In the genomic region with DNA sequence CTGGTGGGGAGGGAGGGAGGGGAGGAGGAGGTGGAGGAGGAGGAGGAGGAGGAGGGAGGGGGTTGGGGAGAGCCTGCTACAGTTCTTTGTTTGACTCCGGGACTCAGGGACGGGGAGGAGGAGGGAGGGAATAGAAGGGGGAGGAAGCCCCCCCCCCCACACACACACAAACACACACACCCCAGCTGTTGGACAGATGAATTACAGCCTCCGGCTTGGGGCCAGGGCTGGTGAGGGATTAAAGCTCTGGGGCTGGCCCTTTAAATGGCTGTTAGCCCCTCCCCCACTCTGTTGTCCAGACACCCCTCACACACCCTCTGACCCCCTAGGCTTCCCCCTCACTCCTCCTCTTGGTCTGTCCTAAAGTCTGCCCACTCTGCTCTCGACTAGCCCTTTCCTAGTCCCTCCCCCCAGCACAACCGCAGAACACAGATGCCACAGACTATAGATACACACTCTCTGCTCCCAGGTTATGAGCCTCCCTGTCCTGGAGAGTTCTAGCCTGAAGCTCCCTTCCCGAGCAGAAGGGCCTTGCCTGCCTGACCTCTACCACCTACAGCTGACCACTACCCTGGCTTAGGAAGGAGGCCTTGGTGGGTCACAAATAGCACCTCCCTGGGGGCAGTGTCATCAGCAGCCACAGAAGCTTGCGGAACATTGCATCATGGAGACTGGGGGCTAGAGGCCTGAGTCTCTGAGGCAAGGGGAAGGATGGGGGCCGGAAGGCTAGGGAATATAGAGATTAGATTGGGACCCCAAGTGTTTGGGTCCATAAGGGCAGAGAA, we compare ENCODE assay signal across 9 cellular contexts. TPM values are rescaled to one million over a fixed set of nuclear protein-coding genes. Genes with fewer than 3 reads are reported as not detected.
DNase-seq lines count a peak whose midpoint lies in the region; ATAC-seq and TF ChIP-seq lines count a peak whose summit lies in the region.
"Had no signal": no experiment of that assay in that cellular context is flagged by ENCODE, and none has a peak within 500 bp of the region (broad histone marks: within the 10 kb centered on the region; RNA-seq: fewer than 3 reads in every experiment).

No MANE protein-coding gene starts in this region.

- intact Hi-C loops in gastrocnemius medialis (cut with DNase I; ENCODE audit: low total_unique reads) = loop anchor here (5.0 to 10.0 kb wide), 3 partner anchors 279 to 824 kb away; partner anchors contain the start of genes ACADVL, ALOXE3, DLG4 and RNASEK

- POLR2A ChIA-PET in activated naive CD8-positive, alpha-beta T cell treated with anti-CD3 and anti-CD28 coated beads, Interleukin-2, amount 10 ng/mL, durations not matched to agents 7 days and 5 days (lab: Charles Lee) = interaction anchor here (2.0 to 2.7 kb wide), 3 partner anchors 12 to 151 kb away, joined by 6 to 11 read pairs (median 7); partner anchors contain the start of genes NAA38 and TP53

- H3K4me3 ChIP-seq in gastrocnemius medialis = peak overlapping the region in 3 of 4 donors; percentile 16 to 23 (median 20)

- in situ Hi-C loops in gastrocnemius medialis (cut with MboI; ENCODE audit: low sequenced_read_pairs in 4 of 4) = no loop called here

- H3K27me3 ChIP-seq in gastrocnemius medialis = no peaks in the 10 kb centered on the region
- H3K27me3 ChIP-seq: foreskin keratinocyte had no signal

- no peaks in the 10 kb centered on the region for H3K36me3 Mint-ChIP-seq in activated naive CD8-positive, alpha-beta T cell treated with anti-CD3 and anti-CD28 coated beads, Interleukin-2, amount 10 ng/mL, durations not matched to agents 7 days and 5 days

- no peak for TF ChIP-seq POLR2A in gastrocnemius medialis (IDR thresholded peaks at IDR 0.05)

- H3K27ac ChIP-seq in gastrocnemius medialis = peak overlapping the region; percentile 97 to 100 (median 100)
- H3K27ac ChIP-seq: foreskin keratinocyte had no signal

- H3K9me3 Mint-ChIP-seq in activated naive CD8-positive, alpha-beta T cell treated with anti-CD3 and anti-CD28 coated beads, Interleukin-2, amount 10 ng/mL, durations not matched to agents 7 days and 5 days = no peaks in the 10 kb centered on the region

- no peaks in the 10 kb centered on the region for H3K27me3 Mint-ChIP-seq in activated naive CD8-positive, alpha-beta T cell treated with anti-CD3 and anti-CD28 coated beads, Interleukin-2, amount 10 ng/mL, durations not matched to agents 7 days and 5 days

- no peaks in the 10 kb centered on the region for H3K9me3 ChIP-seq in gastrocnemius medialis

- peak overlapping the region; percentile 70 for H3K4me3 Mint-ChIP-seq in activated naive CD8-positive, alpha-beta T cell treated with anti-CD3 and anti-CD28 coated beads, Interleukin-2, amount 10 ng/mL, durations not matched to agents 7 days and 5 days

- H3K4me1 ChIP-seq in gastrocnemius medialis = peaks cover 48 to 53% of the 10 kb centered on the region in 2 donors

- no peak for TF ChIP-seq CTCF in gastrocnemius medialis (IDR thresholded peaks at IDR 0.05 in 4 of 5, conservative IDR thresholded peaks at IDR 0.05 in 1 of 5)

- no peak for ATAC-seq in activated naive CD8-positive, alpha-beta T cell treated with anti-CD3 and anti-CD28 coated beads, Interleukin-2, amount 10 ng/mL, durations not matched to agents 7 days and 5 days (ENCODE audit: low read depth)
- ATAC-seq in gastrocnemius medialis (no peak), HG02623 (IDR thresholded peaks at IDR 0.05; ENCODE audit: unreplicated experiment) (no peak)
- ATAC-seq: foreskin keratinocyte had no signal

- peaks cover 51% of the 10 kb centered on the region for H3K4me1 Mint-ChIP-seq in activated naive CD8-positive, alpha-beta T cell treated with anti-CD3 and anti-CD28 coated beads, Interleukin-2, amount 10 ng/mL, durations not matched to agents 7 days and 5 days

- DNase-seq in activated effector memory CD4-positive, alpha-beta T cell treated with anti-CD3 and anti-CD28 coated beads, Interleukin-2, amount 50 U/mL, for 16 hours = peak; percentile 62
- no peak for DNase-seq in activated effector memory CD4-positive, alpha-beta T cell treated with Interleukin-2 at 50 U/mL for 16 hours
- DNase-seq in NCI-H2227 treated with DMSO at 0.1 percent for 48 hours (lab: John Stamatoyannopoulos, UW) (peak; percentile 53), hepatic stellate cell (ENCODE audit: low spot score) (peak; percentile 58), gastrocnemius medialis (peak in 1 of 2 donors; percentile 64), occipital lobe (lab: John Stamatoyannopoulos, UW) (no peak)
- DNase-seq in activated naive CD8-positive, alpha-beta T cell treated with anti-CD3 and anti-CD28 coated beads, Interleukin-2, amount 10 ng/mL, durations not matched to agents 7 days and 5 days = peak; percentile 55

- H3K36me3 ChIP-seq in gastrocnemius medialis = no peaks in the 10 kb centered on the region

- H3K27ac Mint-ChIP-seq in activated naive CD8-positive, alpha-beta T cell treated with anti-CD3 and anti-CD28 coated beads, Interleukin-2, amount 10 ng/mL, durations not matched to agents 7 days and 5 days = peak overlapping the region; percentile 71

RNA-seq across cellular contexts. Expression of gene KDM6B, which starts 4.5 kb away (rescaled TPM):
- 10 to 100 TPM; 43.4 to 50.9 TPM for total RNA-seq in activated naive CD8-positive, alpha-beta T cell treated with anti-CD3 and anti-CD28 coated beads, Interleukin-2, amount 10 ng/mL, durations not matched to agents 7 days and 5 days
- 1 to 10 TPM; 1.9 to 8.2 (median 4.4) TPM for total RNA-seq in gastrocnemius medialis
- 16.4 TPM for total RNA-seq in occipital lobe

RNA-seq across cellular contexts. Expression of gene TMEM88, which starts 16.4 kb away (rescaled TPM):
- total RNA-seq in activated naive CD8-positive, alpha-beta T cell treated with anti-CD3 and anti-CD28 coated beads, Interleukin-2, amount 10 ng/mL, durations not matched to agents 7 days and 5 days = 1 to 10 TPM; 2.9 to 3.7 TPM
- total RNA-seq in gastrocnemius medialis (10 to 100 TPM; 18.8 to 56.8 (median 27.9) TPM), occipital lobe (1.2 TPM)

RNA-seq across cellular contexts. Expression of gene NAA38, which starts 18.9 kb away (rescaled TPM):
- 10 to 100 TPM; 62.1 to 71.7 TPM for total RNA-seq in activated naive CD8-positive, alpha-beta T cell treated with anti-CD3 and anti-CD28 coated beads, Interleukin-2, amount 10 ng/mL, durations not matched to agents 7 days and 5 days
- total RNA-seq in gastrocnemius medialis = 100 to 1,000 TPM in 2 of 4 donors, 10 to 100 TPM in 2; 57.4 to 133 (median 96.6) TPM
- total RNA-seq in occipital lobe = 20.1 TPM

RNA-seq across cellular contexts. Expression of gene CYB5D1, which starts 19.3 kb away (rescaled TPM):
- 1 to 10 TPM; 7.3 to 7.9 TPM for total RNA-seq in activated naive CD8-positive, alpha-beta T cell treated with anti-CD3 and anti-CD28 coated beads, Interleukin-2, amount 10 ng/mL, durations not matched to agents 7 days and 5 days
- 10 to 100 TPM in 2 of 4 donors, 1 to 10 TPM in 2; 4.1 to 14.7 (median 9.0) TPM for total RNA-seq in gastrocnemius medialis
- total RNA-seq in occipital lobe = 14.2 TPM

RNA-seq across cellular contexts. Expression of gene CHD3, which starts 50.1 kb away (rescaled TPM):
- 100 to 1,000 TPM; 194 to 199 TPM for total RNA-seq in activated naive CD8-positive, alpha-beta T cell treated with anti-CD3 and anti-CD28 coated beads, Interleukin-2, amount 10 ng/mL, durations not matched to agents 7 days and 5 days
- total RNA-seq in gastrocnemius medialis = 1 to 10 TPM; 5.4 to 7.7 (median 6.0) TPM
- total RNA-seq in occipital lobe = 337 TPM

Comparison
In these comparisons a context has a peak if more than half of its experiments do, and no peak if none do; other contexts are left out.
1. DNase-seq: peak in activated effector memory CD4-positive, alpha-beta T cell treated with anti-CD3 and anti-CD28 coated beads, Interleukin-2, amount 50 U/mL, for 16 hours (single experiment), NCI-H2227 treated with DMSO at 0.1 percent for 48 hours (single experiment), activated naive CD8-positive, alpha-beta T cell treated with anti-CD3 and anti-CD28 coated beads, Interleukin-2, amount 10 ng/mL, durations not matched to agents 7 days and 5 days (single experiment) and hepatic stellate cell (single experiment); none in activated effector memory CD4-positive, alpha-beta T cell treated with Interleukin-2 at 50 U/mL for 16 hours (single experiment) and occipital lobe (single experiment).